Comparison of ENCODE assay signal across 9 cellular contexts in genomic region chr21:33268736-33269441, GRCh38.
DNase-seq lines count a peak whose midpoint lies in the region; ATAC-seq and FAIRE-seq lines count a peak whose summit lies in the region.
"Had no signal": no experiment of that assay in that cellular context is flagged by ENCODE, and none has a peak within 500 bp of the region (broad histone marks: within the 10 kb centered on the region; RNA-seq: fewer than 3 reads in every experiment).

No MANE protein-coding gene starts in this region.

- peak overlapping the region in 1 of 2 donors; percentile 33 for H3K4me3 ChIP-seq in duodenal mucosa (ENCODE audit: low read depth in 1 of 2, low read length in 2 of 2)

- peaks cover 31% of the 10 kb centered on the region in 2 donors for H3K4me1 ChIP-seq in duodenal mucosa (ENCODE audit: control insufficient read depth in 1 of 2, insufficient read depth in 2 of 2, low read length in 2 of 2)

- no peaks in the 10 kb centered on the region for H3K9me3 ChIP-seq in duodenal mucosa (ENCODE audit: control insufficient read depth in 1 of 2, low read length in 2 of 2)

- peak overlapping the region; percentile 28 for H3K27ac ChIP-seq in duodenal mucosa (ENCODE audit: low read depth, low read length)

- no peaks in the 10 kb centered on the region for H3K27me3 ChIP-seq in duodenal mucosa (ENCODE audit: control insufficient read depth in 1 of 2, insufficient read depth in 2 of 2, low read length in 2 of 2)

- no peaks in the 10 kb centered on the region for H3K27me3 Mint-ChIP-seq in stimulated activated memory B cell treated with anti-CD40 and anti-IgM and Interleukin-4, amounts not matched to agents 10 μg/mL and 1 μg/mL and 100 μg/mL, for 72 hours

- peaks cover 44% of the 10 kb centered on the region for H3K36me3 Mint-ChIP-seq in stimulated activated memory B cell treated with anti-CD40 and anti-IgM and Interleukin-4, amounts not matched to agents 10 μg/mL and 1 μg/mL and 100 μg/mL, for 72 hours

- H3K9ac ChIP-seq in duodenal mucosa (ENCODE audit: low read depth in 1 of 2, low read length in 2 of 2): no peak overlapping the region

- ATAC-seq in GM19452 (IDR thresholded peaks at IDR 0.05; ENCODE audit: unreplicated experiment) (peak; percentile 64), HG03457 (IDR thresholded peaks at IDR 0.05; ENCODE audit: unreplicated experiment) (peak; percentile 47)
- ATAC-seq in stimulated activated memory B cell treated with anti-CD40 and anti-IgM and Interleukin-4, amounts not matched to agents 10 μg/mL and 1 μg/mL and 100 μg/mL, for 72 hours: peak; percentile 66

- peaks cover 72% of the 10 kb centered on the region for H3K4me1 Mint-ChIP-seq in stimulated activated memory B cell treated with anti-CD40 and anti-IgM and Interleukin-4, amounts not matched to agents 10 μg/mL and 1 μg/mL and 100 μg/mL, for 72 hours

- DNase-seq in DMS153 (lab: John Stamatoyannopoulos, UW) (peak; percentile 91), SHP77 treated with DMSO at 0.1 percent for 48 hours (lab: John Stamatoyannopoulos, UW) (peak; percentile 69), HuH-7.5 (ENCODE audit: low spot score) (no peak), HTR-8/SVneo (ENCODE audit: insufficient read length, low spot score) (no peak)

- peak overlapping the region; percentile 98 for H3K4me3 Mint-ChIP-seq in stimulated activated memory B cell treated with anti-CD40 and anti-IgM and Interleukin-4, amounts not matched to agents 10 μg/mL and 1 μg/mL and 100 μg/mL, for 72 hours

- no peak for FAIRE-seq in HTR-8/SVneo (lab: Jason Lieb, UNC)
- FAIRE-seq: colon had no signal

- H3K36me3 ChIP-seq in duodenal mucosa (ENCODE audit: control insufficient read depth in 1 of 2, insufficient read depth in 2 of 2, low read length in 2 of 2): peaks cover 6 to 15% of the 10 kb centered on the region in 2 donors

- H3K9me3 Mint-ChIP-seq in stimulated activated memory B cell treated with anti-CD40 and anti-IgM and Interleukin-4, amounts not matched to agents 10 μg/mL and 1 μg/mL and 100 μg/mL, for 72 hours: no peaks in the 10 kb centered on the region

- H3K27ac Mint-ChIP-seq in stimulated activated memory B cell treated with anti-CD40 and anti-IgM and Interleukin-4, amounts not matched to agents 10 μg/mL and 1 μg/mL and 100 μg/mL, for 72 hours: peak overlapping the region; percentile 94

Comparison
In these comparisons a context has a peak if more than half of its experiments do, and no peak if none do; other contexts are left out.
1. DNase-seq: peak in DMS153 (single experiment) and SHP77 treated with DMSO at 0.1 percent for 48 hours (single experiment); none in HuH-7.5 (single experiment) and HTR-8/SVneo (single experiment).
2. Peak in every context shown above with its lines, with median percentiles within 50 percentile points of each other: ATAC-seq.